Comparison of ENCODE assay signal across 8 cellular contexts in genomic region chr1:109213824-109214693, GRCh38. TPM values are rescaled to one million over a fixed set of nuclear protein-coding genes. Genes with fewer than 3 reads are reported as not detected.
DNase-seq lines count a peak whose midpoint lies in the region; ATAC-seq and TF ChIP-seq lines count a peak whose summit lies in the region.

A gene with protein sequence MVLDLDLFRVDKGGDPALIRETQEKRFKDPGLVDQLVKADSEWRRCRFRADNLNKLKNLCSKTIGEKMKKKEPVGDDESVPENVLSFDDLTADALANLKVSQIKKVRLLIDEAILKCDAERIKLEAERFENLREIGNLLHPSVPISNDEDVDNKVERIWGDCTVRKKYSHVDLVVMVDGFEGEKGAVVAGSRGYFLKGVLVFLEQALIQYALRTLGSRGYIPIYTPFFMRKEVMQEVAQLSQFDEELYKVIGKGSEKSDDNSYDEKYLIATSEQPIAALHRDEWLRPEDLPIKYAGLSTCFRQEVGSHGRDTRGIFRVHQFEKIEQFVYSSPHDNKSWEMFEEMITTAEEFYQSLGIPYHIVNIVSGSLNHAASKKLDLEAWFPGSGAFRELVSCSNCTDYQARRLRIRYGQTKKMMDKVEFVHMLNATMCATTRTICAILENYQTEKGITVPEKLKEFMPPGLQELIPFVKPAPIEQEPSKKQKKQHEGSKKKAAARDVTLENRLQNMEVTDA (plus strand): TSS chr1:109213918. CDS start chr1:109213993, 75 bp downstream.

- peaks cover 2% of the 10 kb centered on the region for H3K27me3 Mint-ChIP-seq in CD8-positive, alpha-beta T cell (ENCODE audit: low read depth)
- peaks cover 3% of the 10 kb centered on the region for H3K27me3 Mint-ChIP-seq in memory B cell

- H3K9me3 Mint-ChIP-seq in CD8-positive, alpha-beta T cell, result no peaks in the 10 kb centered on the region
- no peaks in the 10 kb centered on the region for H3K9me3 Mint-ChIP-seq in memory B cell

- H3K27ac Mint-ChIP-seq in CD8-positive, alpha-beta T cell, result peak within 1 kb of the TSS; percentile 95
- peak within 1 kb of the TSS; percentile 85 for H3K27ac Mint-ChIP-seq in memory B cell

- peak within 1 kb of the TSS; percentile 96 for H3K4me3 ChIP-seq in CD8-positive, alpha-beta T cell (ENCODE audit: low read depth, low read length)
- peak within 1 kb of the TSS; percentile 95 for H3K4me3 ChIP-seq in effector memory CD4-positive, alpha-beta T cell (ENCODE audit: insufficient read depth, low read depth, low read length, poor library complexity, severe bottlenecking)

- H3K4me1 ChIP-seq in CD8-positive, alpha-beta T cell (ENCODE audit: insufficient read depth, low read length), result peaks cover 27% of the 10 kb centered on the region
- peaks cover 10% of the 10 kb centered on the region for H3K4me1 ChIP-seq in effector memory CD4-positive, alpha-beta T cell (ENCODE audit: control insufficient read depth, insufficient read depth, low read length, poor library complexity, severe bottlenecking)

- peak; percentile 86 for ATAC-seq in CD8-positive, alpha-beta T cell
- peak; percentile 82 for ATAC-seq in GM19452 (IDR thresholded peaks at IDR 0.05; ENCODE audit: unreplicated experiment)
- ATAC-seq in HG03571 (IDR thresholded peaks at IDR 0.05; ENCODE audit: unreplicated experiment), result peak; percentile 86
- peak; percentile 84 for ATAC-seq in memory B cell (ENCODE audit: low read depth)

- no peaks in the 10 kb centered on the region for H3K9me3 ChIP-seq in CD8-positive, alpha-beta T cell (ENCODE audit: low read length)
- H3K9me3 ChIP-seq in effector memory CD4-positive, alpha-beta T cell (ENCODE audit: control insufficient read depth, low read length), result no peaks in the 10 kb centered on the region

- DNase-seq in CD8-positive, alpha-beta T cell, result peak; percentile 67 to 94 (median 85)
- DNase-seq in NK-92 (lab: John Stamatoyannopoulos, UW; ENCODE audit: unreplicated experiment), result peak; percentile 57
- peak; percentile 72 to 79 (median 76) for DNase-seq in effector memory CD4-positive, alpha-beta T cell
- DNase-seq in memory B cell (ENCODE audit: low spot score in 2 of 2), result peak; percentile 75 to 76
- peak; percentile 70 for DNase-seq in stimulated activated CD8-positive, alpha-beta memory T cell treated with anti-CD3 and anti-CD28 coated beads, Interleukin-12 subunit alpha, Interleukin-12 subunit beta, amount 100 ng/mL, for 24 hours (ENCODE audit: extremely low read depth)

- POLR2A ChIA-PET in CD8-positive, alpha-beta T cell (lab: Charles Lee), result interaction anchor here (0.8 to 1.8 kb wide), 15 partner anchors 9 to 522 kb away, joined by 3 to 15 read pairs (median 3); partner anchors contain the start of genes ATXN7L2 and PRPF38B
- POLR2A ChIA-PET in activated CD8-positive, alpha-beta memory T cell treated with anti-CD3 and anti-CD28 coated beads for 36 hours (lab: Charles Lee), result interaction anchor here (0.6 to 2.3 kb wide), 8 partner anchors 10 to 270 kb away, joined by 3 to 15 read pairs (median 4); partner anchors contain the start of genes ATXN7L2, CELSR2 and PSMA5

- intact Hi-C loops in CD8-positive, alpha-beta T cell (cut with DNase I, micrococcal nuclease), result loop anchor here (1.0 to 10.0 kb wide), 14 partner anchors 35 to 821 kb away; partner anchors contain the start of genes PSRC1 (in 2 of the 2), ATXN7L2 (in 1 of the 2), CELSR2 (in 1 of the 2) and CLCC1 (in 1 of the 2)

- peak within 1 kb of the TSS; percentile 79 for H3K27ac ChIP-seq in CD8-positive, alpha-beta T cell (ENCODE audit: low read depth, low read length)
- peak within 1 kb of the TSS; percentile 78 for H3K27ac ChIP-seq in effector memory CD4-positive, alpha-beta T cell (ENCODE audit: insufficient read depth, low read length, poor library complexity, severe bottlenecking)

- no peak for TF ChIP-seq CTCF in CD8-positive, alpha-beta T cell (IDR thresholded peaks at IDR 0.05)

- no peaks in the 10 kb centered on the region for H3K27me3 ChIP-seq in CD8-positive, alpha-beta T cell (ENCODE audit: insufficient read depth, low read length)
- H3K27me3 ChIP-seq in effector memory CD4-positive, alpha-beta T cell (replicated peaks; ENCODE audit: control insufficient read depth, insufficient read depth, low read length, poor library complexity, severe bottlenecking), result no peaks in the 10 kb centered on the region

- H3K4me3 Mint-ChIP-seq in CD8-positive, alpha-beta T cell, result peak within 1 kb of the TSS; percentile 100
- peak within 1 kb of the TSS; percentile 97 for H3K4me3 Mint-ChIP-seq in memory B cell

- H3K4me1 Mint-ChIP-seq in CD8-positive, alpha-beta T cell (ENCODE audit: low read depth), result peaks cover 44% of the 10 kb centered on the region
- peaks cover 28% of the 10 kb centered on the region for H3K4me1 Mint-ChIP-seq in memory B cell

- CTCF ChIA-PET in CD8-positive, alpha-beta T cell (lab: Charles Lee), result interaction anchor here (0.6 to 1.5 kb wide), 8 partner anchors 14 to 277 kb away, joined by 3 to 7 read pairs (median 3); partner anchors contain the start of gene SORT1
- CTCF ChIA-PET in activated CD8-positive, alpha-beta memory T cell treated with anti-CD3 and anti-CD28 coated beads for 36 hours (lab: Charles Lee), result interaction anchor here (0.6 to 3.2 kb wide), 8 partner anchors 9 to 319 kb away, joined by 3 to 32 read pairs (median 3); partner anchors contain the start of genes ATXN7L2 and CYB561D1

- no peaks in the 10 kb centered on the region for H3K36me3 ChIP-seq in CD8-positive, alpha-beta T cell (ENCODE audit: insufficient read depth, low read length)
- no peaks in the 10 kb centered on the region for H3K36me3 ChIP-seq in effector memory CD4-positive, alpha-beta T cell (ENCODE audit: control insufficient read depth, insufficient read depth, low read length)

- H3K36me3 Mint-ChIP-seq in CD8-positive, alpha-beta T cell, result peaks cover 26% of the 10 kb centered on the region
- peaks cover 13% of the 10 kb centered on the region for H3K36me3 Mint-ChIP-seq in memory B cell

RNA-seq across cellular contexts. Expression of the gene that starts here (rescaled TPM):
- total RNA-seq in CD8-positive, alpha-beta T cell, result 100 to 1,000 TPM; 113 to 118 TPM
- total RNA-seq in activated CD8-positive, alpha-beta memory T cell treated with anti-CD3 and anti-CD28 coated beads for 36 hours, result 100 to 1,000 TPM; 213 to 218 TPM

Comparison
In these comparisons a context has a peak if more than half of its experiments do, and no peak if none do; other contexts are left out.
1. Peak in every context shown above with its lines: DNase-seq, ATAC-seq, H3K4me3 ChIP-seq and H3K27ac ChIP-seq.